24 cellular contexts compared by ENCODE assay signal in the genomic region with DNA sequence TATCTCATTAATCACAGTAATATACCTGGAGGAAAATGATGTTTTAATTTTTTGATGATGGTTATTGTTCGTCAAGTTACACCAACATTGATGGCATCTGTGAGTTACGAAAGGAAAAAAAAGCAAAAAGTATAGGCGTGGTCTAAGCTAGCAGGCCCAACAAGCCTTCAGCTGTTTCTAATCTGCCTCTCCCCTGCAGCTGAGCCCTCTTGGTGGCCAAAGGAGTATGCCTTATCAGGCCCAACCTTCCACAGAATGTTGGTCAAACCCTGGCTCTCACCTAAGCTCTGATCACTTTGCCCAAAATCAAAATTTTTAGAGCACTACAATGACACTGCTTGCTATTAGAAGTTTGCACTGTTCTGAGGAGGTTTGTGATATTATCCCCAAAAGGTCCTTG. TPM values are rescaled to one million over a fixed set of nuclear protein-coding genes. Genes with fewer than 3 reads are reported as not detected.
"Had no signal": no experiment of that assay in that cellular context is flagged by ENCODE, and none has a peak within 500 bp of the region (broad histone marks: within the 10 kb centered on the region; RNA-seq: fewer than 3 reads in every experiment).

No MANE protein-coding gene starts in this region.

- H3K36me3 ChIP-seq: MG63, Peyer's patch, SJCRH30 had no signal

- H3K27ac ChIP-seq: HL-60, Peyer's patch, SJCRH30, SK-N-MC had no signal

- H3K27me3 ChIP-seq: MG63, Peyer's patch, SJCRH30 had no signal

- H3K9me3 ChIP-seq: MG63, Peyer's patch, SJCRH30 had no signal

- DNase-seq: Karpas-422, KG1, MG63, NCI-H1092, NCI-H1105 treated with DMSO at 0.1 percent for 48 hours, NCI-H1417 treated with DMSO at 0.1 percent for 48 hours, NCI-H146, NCI-H1694 treated with DMSO at 0.1 percent for 48 hours, NCI-H1930, NCI-H2081, NCI-H2107, NCI-H2227 treated with DMSO at 0.1 percent for 48 hours, NCI-H524, NCI-H526 treated with DMSO at 0.1 percent for 48 hours, NCI-H774, PC-3, Peyer's patch, SHP77 treated with DMSO at 0.1 percent for 48 hours, SJCRH30 had no signal

- H3K4me3 ChIP-seq: MG63, Peyer's patch, SJCRH30, SK-N-MC had no signal

- FAIRE-seq: HTR-8/SVneo had no signal

- H3K4me1 ChIP-seq: Peyer's patch, SJCRH30 had no signal

RNA-seq across cellular contexts. Expression of a gene that starts 4.9 kb away (rescaled TPM):
- total RNA-seq: NCI-H460, PC-3, Peyer's patch, RPMI7951 had no signal
